Comparison of ENCODE assay signal across 20 cellular contexts in the genomic region with DNA sequence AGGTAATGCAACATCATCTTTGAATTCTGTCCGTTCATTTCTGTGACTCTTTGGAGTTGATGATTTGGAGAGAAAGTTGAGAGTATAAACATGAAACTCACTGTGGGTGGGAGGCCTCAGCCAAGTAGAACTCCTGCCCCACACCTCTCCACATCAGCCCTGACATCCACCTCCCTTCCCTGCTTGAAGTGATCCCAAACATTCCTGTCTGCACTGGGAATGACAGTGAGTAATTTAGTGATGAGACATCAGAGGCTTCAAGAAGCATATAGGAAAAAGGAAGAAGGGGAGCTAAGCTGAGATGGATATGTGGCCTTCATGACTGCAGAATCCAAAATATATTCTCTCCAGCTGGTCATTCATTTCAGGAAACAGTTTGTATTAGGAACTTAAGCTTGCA.
"Had no signal": no experiment of that assay in that cellular context is flagged by ENCODE, and none has a peak within 500 bp of the region (broad histone marks: within the 10 kb centered on the region; RNA-seq: fewer than 3 reads in every experiment).

No MANE protein-coding gene starts in this region.

- H3K36me3 ChIP-seq: adrenal gland, breast epithelium, WERI-Rb-1 had no signal

- H3K4me1 ChIP-seq: adrenal gland, breast epithelium had no signal

- DNase-seq: activated CD4-positive, alpha-beta T cell treated with anti-CD3 and anti-CD28 coated beads for 36 hours; activated CD8-positive, alpha-beta memory T cell treated with anti-CD3 and anti-CD28 coated beads, Interleukin-2, amount 50 U/mL, for 48 hours; activated CD8-positive, alpha-beta T cell treated with anti-CD3 and anti-CD28 coated beads for 36 hours; activated naive CD4-positive, alpha-beta T cell treated with anti-CD3 and anti-CD28 coated beads, Interleukin-2, amount 50 U/mL, for 16 hours; activated naive CD8-positive, alpha-beta T cell treated with anti-CD3 and anti-CD28 coated beads, Interleukin-2, amount 10 ng/mL, durations not matched to agents 7 days and 5 days; activated T-cell treated with anti-CD3 and anti-CD28 coated beads, Interleukin-2, amount 50 U/mL, for 1 hour; adrenal gland; anterior cingulate cortex; Karpas-422; NCI-H1930; NCI-H2171; NCI-H2227 treated with DMSO at 0.1 percent for 48 hours; NCI-H446 treated with DMSO at 0.1 percent for 48 hours; NCI-H774; T-helper 1 cell; WERI-Rb-1 had no signal

- H3K4me3 ChIP-seq: adrenal gland, breast epithelium, K562, SK-N-MC had no signal

- ATAC-seq: activated CD4-positive, alpha-beta T cell treated with anti-CD3 and anti-CD28 coated beads for 36 hours; activated CD8-positive, alpha-beta T cell treated with anti-CD3 and anti-CD28 coated beads for 36 hours; K562; Right ventricle myocardium inferior had no signal

- H3K27ac ChIP-seq: adrenal gland, breast epithelium, SK-N-MC, WERI-Rb-1 had no signal

- H3K27me3 ChIP-seq: adrenal gland, breast epithelium had no signal

- H3K9me3 ChIP-seq: adrenal gland, breast epithelium had no signal
